ENCODE assay signal across 18 cellular contexts in genomic region chr10:55747244-55747643, GRCh38.
"Had no signal": no experiment of that assay in that cellular context is flagged by ENCODE, and none has a peak within 500 bp of the region (broad histone marks: within the 10 kb centered on the region; RNA-seq: fewer than 3 reads in every experiment).

No MANE protein-coding gene starts in this region.

- H3K9me3 ChIP-seq: gastrocnemius medialis, heart left ventricle, thoracic aorta had no signal

- H3K27ac ChIP-seq: gastrocnemius medialis, heart left ventricle, thoracic aorta had no signal

- ATAC-seq: activated CD4-positive, CD25-positive, alpha-beta regulatory T cell treated with anti-CD3 and anti-CD28 coated beads, Interleukin-2, amount 50 U/mL, for 24 hours; effector memory CD8-positive, alpha-beta T cell; gastrocnemius medialis; heart left ventricle; left ventricle myocardium superior; natural killer cell treated with Interleukin-12 subunit alpha and Interleukin-12 subunit beta and Interleukin-15 and Interleukin-18, amount 100 ng/mL, for 72 hours; T-cell had no signal

- DNase-seq: activated CD4-positive, alpha-beta T cell treated with anti-CD3 and anti-CD28 coated beads, Interleukin-2, amount 50 U/mL, for 1 hour; activated naive CD4-positive, alpha-beta T cell; activated naive CD8-positive, alpha-beta T cell treated with anti-CD3 and anti-CD28 coated beads, Interleukin-2, amount 10 ng/mL, durations not matched to agents 7 days and 5 days; anterior cingulate cortex; dermis blood vessel endothelial cell; effector memory CD8-positive, alpha-beta T cell; gastrocnemius medialis; heart left ventricle; islet precursor cell; left ventricle myocardium superior; mesendoderm; stimulated activated CD4-positive, alpha-beta T cell treated with anti-CD3 and anti-CD28 coated beads, Interleukin-12 subunit alpha, Interleukin-12 subunit beta, amount 100 ng/mL, for 4 hours; stimulated activated CD4-positive, alpha-beta T cell treated with anti-CD3 and anti-CD28 coated beads, Interleukin-2, amount 100 ng/mL, for 24 hours; T-cell; T-helper 9 cell had no signal

- H3K27me3 ChIP-seq: gastrocnemius medialis, heart left ventricle had no signal

- H3K4me3 ChIP-seq: gastrocnemius medialis, heart left ventricle, thoracic aorta had no signal

- H3K36me3 ChIP-seq: gastrocnemius medialis, heart left ventricle, thoracic aorta had no signal

- H3K4me1 ChIP-seq: gastrocnemius medialis, heart left ventricle had no signal
